Comparison of ENCODE assay signal across 34 cellular contexts in genomic region chr1:76010802-76011201, GRCh38.
"Had no signal": no experiment of that assay in that cellular context is flagged by ENCODE, and none has a peak within 500 bp of the region (broad histone marks: within the 10 kb centered on the region; RNA-seq: fewer than 3 reads in every experiment).

No MANE protein-coding gene starts in this region.

- H3K27me3 ChIP-seq: adrenal gland, ascending aorta, body of pancreas, brain microvascular endothelial cell, breast epithelium, cardiac muscle cell had no signal

- H3K36me3 ChIP-seq: adrenal gland, ascending aorta, brain microvascular endothelial cell, breast epithelium, cardiac muscle cell had no signal

- H3K4me3 ChIP-seq: adrenal gland, ascending aorta, body of pancreas, breast epithelium, cardiac muscle cell had no signal

- H3K9me3 ChIP-seq: adrenal gland, ascending aorta, body of pancreas, breast epithelium had no signal

- H3K4me1 ChIP-seq: adrenal gland, ascending aorta, body of pancreas, breast epithelium had no signal

- FAIRE-seq: astrocyte, bronchial epithelial cell had no signal

- DNase-seq: activated effector memory CD4-positive, alpha-beta T cell treated with anti-CD3 and anti-CD28 coated beads, Interleukin-2, amount 50 U/mL, for 16 hours; activated effector memory CD4-positive, alpha-beta T cell treated with Interleukin-2 at 50 U/mL for 16 hours; activated gamma-delta T cell; activated gamma-delta T cell treated with Interleukin-2 at 50 U/mL for 16 hours; activated naive CD4-positive, alpha-beta T cell; activated naive CD4-positive, alpha-beta T cell treated with anti-CD3 and anti-CD28 coated beads for 36 hours; activated naive CD4-positive, alpha-beta T cell treated with anti-CD3 and anti-CD28 coated beads, Interleukin-2, amount 10 ng/mL, durations not matched to agents 7 days and 5 days; activated naive CD4-positive, alpha-beta T cell treated with anti-CD3 and anti-CD28 coated beads, Interleukin-2, amount 50 U/mL, for 16 hours; activated naive CD4-positive, alpha-beta T cell treated with Interleukin-2 at 50 U/mL for 16 hours; activated naive CD8-positive, alpha-beta T cell treated with anti-CD3 and anti-CD28 coated beads for 36 hours; activated naive CD8-positive, alpha-beta T cell treated with anti-CD3 and anti-CD28 coated beads, Interleukin-2, amount 10 ng/mL, durations not matched to agents 7 days and 5 days; activated naive CD8-positive, alpha-beta T cell treated with anti-CD3 and anti-CD28 coated beads, Interleukin-2, amount 50 U/mL, for 24 hours; activated T-cell treated with anti-CD3 and anti-CD28 coated beads, Interleukin-2, amount 50 U/mL, for 1 hour; activated T-cell treated with anti-CD3 and anti-CD28 coated beads, Interleukin-2, amount 50 U/mL, for 24 hours; activated T-cell treated with anti-CD3 and anti-CD28 coated beads, Interleukin-2, amount 50 U/mL, for 4 hours; activated T-cell treated with anti-CD3 and anti-CD28 coated beads, Interleukin-2, amount 50 U/mL, for 48 hours; activated T-cell treated with anti-CD3 and anti-CD28 coated beads, Interleukin-2, amount 50 U/mL, for 72 hours; adrenal gland; amniotic stem cell; amygdala; anterior cingulate cortex; aorta; body of pancreas; brain microvascular endothelial cell; caudate nucleus; central memory CD4-positive, alpha-beta T cell; cerebellar nuclear complex had no signal

- H3K27ac ChIP-seq: adrenal gland, ascending aorta, body of pancreas, brain microvascular endothelial cell, breast epithelium, cardiac muscle cell had no signal

- ATAC-seq: activated naive CD4-positive, alpha-beta T cell treated with anti-CD3 and anti-CD28 coated beads, Interleukin-2, amount 50 U/mL, for 72 hours; activated naive CD8-positive, alpha-beta T cell treated with anti-CD3 and anti-CD28 coated beads, Interleukin-2, amount 50 U/mL, for 24 hours; activated T-cell treated with anti-CD3 and anti-CD28 coated beads, Interleukin-2, amount 50 U/mL, for 4 hours; activated T-cell treated with anti-CD3 and anti-CD28 coated beads, Interleukin-2, amount 50 U/mL, for 72 hours; activated T-helper 17 cell treated with anti-CD3 and anti-CD28 coated beads, Interleukin-2, amount 50 U/mL, for 72 hours; body of pancreas had no signal
